In genomic region chr1:234244482-234244881, GRCh38 we compare ENCODE assay signal across 16 cellular contexts.
DNase-seq lines count a peak whose midpoint lies in the region; ATAC-seq and TF ChIP-seq lines count a peak whose summit lies in the region.
"Had no signal": no experiment of that assay in that cellular context is flagged by ENCODE, and none has a peak within 500 bp of the region (broad histone marks: within the 10 kb centered on the region; RNA-seq: fewer than 3 reads in every experiment).

No MANE protein-coding gene starts in this region.

- no peak for TF ChIP-seq CTCF in natural killer cell (IDR thresholded peaks at IDR 0.05)

- H3K27ac ChIP-seq in caudate nucleus (ENCODE audit: low read depth, low read length) = no peak overlapping the region
- H3K27ac ChIP-seq: adrenal gland, C4-2B, esophagus muscularis mucosa had no signal

- H3K4me1 Mint-ChIP-seq in natural killer cell = peaks cover 0 to 9% of the 10 kb centered on the region in 2 donors

- DNase-seq in pons (ENCODE audit: low spot score) (peak; percentile 46), natural killer cell (no peak), caudate nucleus (lab: John Stamatoyannopoulos, UW) (no peak)
- DNase-seq: activated CD4-positive, alpha-beta T cell treated with anti-CD3 and anti-CD28 coated beads for 1 hour; activated T-cell treated with anti-CD3 and anti-CD28 coated beads for 4 hours; adrenal gland; OCI-M1; T-cell had no signal

- H3K4me3 Mint-ChIP-seq in natural killer cell = no peak overlapping the region
- H3K4me3 Mint-ChIP-seq: natural killer cell treated with Interleukin-12 subunit alpha and Interleukin-12 subunit beta and Interleukin-15 and Interleukin-18, amount 100 ng/mL, for 72 hours; T-cell had no signal

- peaks cover 6% of the 10 kb centered on the region in 2 donors for H3K9me3 Mint-ChIP-seq in natural killer cell

- H3K27me3 Mint-ChIP-seq in natural killer cell (ENCODE audit: low read depth in 2 of 2) = peaks cover 12 to 38% of the 10 kb centered on the region in 2 donors

- H3K27ac Mint-ChIP-seq in natural killer cell = no peak overlapping the region
- H3K27ac Mint-ChIP-seq: natural killer cell treated with Interleukin-12 subunit alpha and Interleukin-12 subunit beta and Interleukin-15 and Interleukin-18, amount 100 ng/mL, for 72 hours; T-cell had no signal

- intact Hi-C loops in natural killer cell (cut with micrococcal nuclease) = no loop called here

- H3K36me3 Mint-ChIP-seq in natural killer cell = no peaks in the 10 kb centered on the region

- ATAC-seq in GM18517 (IDR thresholded peaks at IDR 0.05; ENCODE audit: unreplicated experiment) (peak; percentile 34), GM21515 (IDR thresholded peaks at IDR 0.05; ENCODE audit: unreplicated experiment) (peak; percentile 41), HG03520 (IDR thresholded peaks at IDR 0.05; ENCODE audit: unreplicated experiment) (peak; percentile 38), natural killer cell (no peak), GM19023 (IDR thresholded peaks at IDR 0.05; ENCODE audit: unreplicated experiment) (no peak)
- ATAC-seq: natural killer cell treated with Interleukin-12 subunit alpha and Interleukin-12 subunit beta and Interleukin-15 and Interleukin-18, amount 100 ng/mL, for 72 hours; sciatic nerve; T-cell had no signal

Comparison
In these comparisons a context has a peak if more than half of its experiments do, and no peak if none do; other contexts are left out.
1. ATAC-seq: peak in GM18517 (single experiment), GM21515 (single experiment) and HG03520 (single experiment); none in natural killer cell (0 of 3) and GM19023 (single experiment).